ENCODE assay signal across 13 cellular contexts in the genomic region with DNA sequence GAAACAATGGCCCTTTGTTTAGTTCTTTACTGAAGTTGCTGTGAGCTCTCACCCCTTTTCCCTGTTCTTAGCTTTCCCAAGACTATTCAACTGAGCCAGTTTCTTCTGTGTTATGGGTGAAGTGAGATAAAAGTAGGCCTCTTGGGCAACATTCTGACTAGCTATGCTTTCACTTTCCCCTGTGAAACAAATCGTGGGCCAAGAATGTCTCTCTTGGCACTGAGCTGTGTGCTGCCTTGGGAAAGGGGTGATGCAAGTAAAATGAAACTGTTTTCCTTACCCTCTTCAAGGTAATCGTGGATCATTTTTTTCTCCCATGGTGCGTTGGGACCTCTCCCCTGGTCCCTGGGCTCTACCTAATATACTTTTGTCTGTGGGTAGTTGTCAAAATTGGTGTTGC.
"Had no signal": no experiment of that assay in that cellular context is flagged by ENCODE, and none has a peak within 500 bp of the region (broad histone marks: within the 10 kb centered on the region; RNA-seq: fewer than 3 reads in every experiment).

No MANE protein-coding gene starts in this region.

- DNase-seq: activated naive CD4-positive, alpha-beta T cell; activated T-cell treated with anti-CD3 and anti-CD28 coated beads for 4 hours; left lung; mesenchymal stem cell; naive thymus-derived CD8-positive, alpha-beta T cell; stimulated activated CD4-positive, alpha-beta T cell treated with anti-CD3 and anti-CD28 coated beads, Interleukin-15, amount 100 ng/mL, for 24 hours; stimulated activated CD4-positive, alpha-beta T cell treated with anti-CD3 and anti-CD28 coated beads, Interleukin-4, amount 100 ng/mL, for 24 hours; stimulated activated naive CD4-positive, alpha-beta T cell; substantia nigra; SW 1271; transverse colon had no signal

- H3K4me3 ChIP-seq: cardiac muscle cell, gastroesophageal sphincter, left lung, transverse colon had no signal
